Comparison of ENCODE assay signal across 20 cellular contexts in genomic region chr20:46883847-46884246, GRCh38. TPM values are rescaled to one million over a fixed set of nuclear protein-coding genes. Genes with fewer than 3 reads are reported as not detected.
"Had no signal": no experiment of that assay in that cellular context is flagged by ENCODE, and none has a peak within 500 bp of the region (broad histone marks: within the 10 kb centered on the region; RNA-seq: fewer than 3 reads in every experiment).

No MANE protein-coding gene starts in this region.

- H3K4me3 Mint-ChIP-seq: activated CD8-positive, alpha-beta T cell treated with anti-CD3 and anti-CD28 coated beads, Interleukin-2, amount 10 ng/mL, durations not matched to agents 7 days and 5 days; activated naive CD8-positive, alpha-beta T cell; activated T-cell treated with anti-CD3 and anti-CD28 coated beads, Interleukin-2, amount 50 U/mL, for 72 hours; central memory CD8-positive, alpha-beta T cell; effector memory CD8-positive, alpha-beta T cell; mesothelial cell of epicardium had no signal

- H3K36me3 ChIP-seq: brain microvascular endothelial cell had no signal

- H3K4me1 Mint-ChIP-seq: central memory CD8-positive, alpha-beta T cell had no signal

- H3K27ac ChIP-seq: brain microvascular endothelial cell, skin epidermis, VCaP had no signal

- H3K36me3 Mint-ChIP-seq: activated naive CD8-positive, alpha-beta T cell; mesothelial cell of epicardium had no signal

- ATAC-seq: activated CD8-positive, alpha-beta T cell treated with anti-CD3 and anti-CD28 coated beads, Interleukin-2, amount 10 ng/mL, durations not matched to agents 7 days and 5 days; activated T-cell treated with anti-CD3 and anti-CD28 coated beads, Interleukin-2, amount 50 U/mL, for 72 hours; effector memory CD8-positive, alpha-beta T cell; left colon had no signal

- H3K27ac Mint-ChIP-seq: activated CD8-positive, alpha-beta T cell treated with anti-CD3 and anti-CD28 coated beads, Interleukin-2, amount 10 ng/mL, durations not matched to agents 7 days and 5 days; activated naive CD8-positive, alpha-beta T cell; activated T-cell treated with anti-CD3 and anti-CD28 coated beads, Interleukin-2, amount 50 U/mL, for 72 hours; effector memory CD8-positive, alpha-beta T cell; mesothelial cell of epicardium had no signal

- H3K4me3 ChIP-seq: lung, skin epidermis had no signal

- DNase-seq: activated CD4-positive, alpha-beta T cell treated with anti-CD3 and anti-CD28 coated beads for 4 hours; activated CD8-positive, alpha-beta memory T cell treated with anti-CD3 and anti-CD28 coated beads, Interleukin-2, amount 50 U/mL, for 4 hours; activated CD8-positive, alpha-beta T cell treated with anti-CD3 and anti-CD28 coated beads, Interleukin-2, amount 10 ng/mL, durations not matched to agents 7 days and 5 days; activated gamma-delta T cell treated with Interleukin-2 at 50 U/mL for 16 hours; activated T-cell treated with anti-CD3 and anti-CD28 coated beads, Interleukin-2, amount 50 U/mL, for 72 hours; brain microvascular endothelial cell; dermis blood vessel endothelial cell; effector memory CD8-positive, alpha-beta T cell; left colon; stimulated activated CD4-positive, alpha-beta T cell treated with anti-CD3 and anti-CD28 coated beads, Interleukin-4, amount 100 ng/mL, for 24 hours; stimulated activated naive CD4-positive, alpha-beta T cell; trophoblast cell had no signal

- H3K9me3 Mint-ChIP-seq: activated T-cell treated with anti-CD3 and anti-CD28 coated beads, Interleukin-2, amount 50 U/mL, for 72 hours; central memory CD8-positive, alpha-beta T cell; effector memory CD8-positive, alpha-beta T cell; mesothelial cell of epicardium had no signal

- H3K27me3 ChIP-seq: brain microvascular endothelial cell had no signal

RNA-seq across cellular contexts. Expression of gene EYA2, which starts 10.8 kb away (rescaled TPM):
- total RNA-seq: activated CD8-positive, alpha-beta T cell treated with anti-CD3 and anti-CD28 coated beads, Interleukin-2, amount 10 ng/mL, durations not matched to agents 7 days and 5 days; dermis blood vessel endothelial cell; myocyte; T-helper 1 cell treated with Interleukin-12 subunit alpha and Interleukin-12 subunit beta and Interleukin-4 antibody, amounts not matched to agents 30 ng/mL and 1 ng/mL, for 36 hours had no signal
